ENCODE assay signal across 26 cellular contexts in the genomic region with DNA sequence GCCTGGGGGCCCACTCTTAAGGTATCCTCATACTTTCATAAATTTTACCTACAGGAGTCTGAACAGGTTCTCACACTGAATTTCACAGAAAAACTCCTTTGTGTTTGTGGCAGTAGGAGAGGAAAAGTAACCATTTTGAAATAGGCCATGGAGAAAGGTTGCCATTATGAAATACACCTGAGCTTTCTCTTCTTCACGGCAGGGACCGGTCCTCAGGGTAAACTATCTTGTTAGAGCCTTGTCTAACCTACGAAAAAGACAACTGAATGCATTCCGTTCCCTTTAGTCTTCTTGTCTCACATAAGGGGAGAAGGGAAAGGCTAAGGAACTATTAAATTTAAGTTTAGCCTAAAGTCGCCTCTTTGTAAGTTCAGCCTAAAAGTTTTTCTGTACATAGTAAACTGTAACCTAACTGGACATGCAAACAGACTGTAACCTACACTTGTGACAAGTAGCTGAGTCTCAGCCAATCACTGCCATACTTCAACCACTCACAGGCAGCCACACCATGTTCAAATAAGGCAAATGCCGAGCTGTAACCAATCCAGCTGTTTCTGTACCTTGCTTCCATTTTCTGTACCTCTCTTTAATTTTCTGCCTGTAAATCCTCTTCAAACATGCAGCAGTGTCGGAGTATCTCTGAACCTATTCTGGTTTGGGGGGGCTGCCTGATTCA. TPM values are rescaled to one million over a fixed set of nuclear protein-coding genes. Genes with fewer than 3 reads are reported as not detected.
"Had no signal": no experiment of that assay in that cellular context is flagged by ENCODE, and none has a peak within 500 bp of the region (broad histone marks: within the 10 kb centered on the region; RNA-seq: fewer than 3 reads in every experiment).

No MANE protein-coding gene starts in this region.

- ATAC-seq: activated CD4-positive, CD25-positive, alpha-beta regulatory T cell treated with anti-CD3 and anti-CD28 coated beads, Interleukin-2, amount 50 U/mL, for 24 hours; activated CD8-positive, alpha-beta T cell treated with anti-CD3 and anti-CD28 coated beads for 36 hours; SK-N-SH treated with all-trans-retinoic acid at 6 μM for 48 hours; stimulated activated naive CD8-positive, alpha-beta T cell treated with anti-CD3 and anti-CD28 coated beads, Interleukin-15, Interleukin-2, amounts not matched to agents 100 U/mL and 50 U/mL, for 24 hours had no signal

- H3K27me3 Mint-ChIP-seq: progenitor cell of endocrine pancreas had no signal

- H3K4me1 Mint-ChIP-seq: immature natural killer cell, naive B cell had no signal

- H3K27ac Mint-ChIP-seq: activated CD8-positive, alpha-beta T cell treated with anti-CD3 and anti-CD28 coated beads for 36 hours; activated naive CD8-positive, alpha-beta T cell; activated T-cell treated with anti-CD3 and anti-CD28 coated beads, Interleukin-2, amount 50 U/mL, for 72 hours; immature natural killer cell; naive B cell; nephron progenitor cell; progenitor cell of endocrine pancreas had no signal

- DNase-seq: activated CD8-positive, alpha-beta T cell treated with anti-CD3 and anti-CD28 coated beads for 36 hours; activated effector memory CD4-positive, alpha-beta T cell treated with Interleukin-2 at 50 U/mL for 16 hours; activated naive CD4-positive, alpha-beta T cell treated with Interleukin-2 at 50 U/mL for 16 hours; activated T-cell treated with anti-CD3 and anti-CD28 coated beads for 4 hours; cerebellar nuclear complex; effector memory CD8-positive, alpha-beta T cell; erythroblast; immature natural killer cell; mammary epithelial cell; naive B cell; nephron progenitor cell; ovary; right lobe of liver; stimulated activated CD4-positive, alpha-beta T cell treated with anti-CD3 and anti-CD28 coated beads, Interleukin-2, amount 100 ng/mL, for 48 hours; stimulated activated naive CD8-positive, alpha-beta T cell treated with anti-CD3 and anti-CD28 coated beads, Interleukin-15, Interleukin-2, amounts not matched to agents 100 U/mL and 50 U/mL, for 24 hours; T-helper 9 cell; trophoblast cell; WERI-Rb-1 had no signal

- H3K9me3 ChIP-seq: neutrophil, ovary, right lobe of liver had no signal

- H3K4me3 Mint-ChIP-seq: activated CD8-positive, alpha-beta T cell treated with anti-CD3 and anti-CD28 coated beads for 36 hours; activated naive CD8-positive, alpha-beta T cell; activated T-cell treated with anti-CD3 and anti-CD28 coated beads, Interleukin-2, amount 50 U/mL, for 72 hours; effector memory CD8-positive, alpha-beta T cell; immature natural killer cell; nephron progenitor cell had no signal

RNA-seq across cellular contexts. Expression of gene RNF32, which starts 14.2 kb away (rescaled TPM):
- total RNA-seq: thoracic aorta, vagina had no signal
